Comparison of ENCODE assay signal across 1 cellular context in the genomic region with DNA sequence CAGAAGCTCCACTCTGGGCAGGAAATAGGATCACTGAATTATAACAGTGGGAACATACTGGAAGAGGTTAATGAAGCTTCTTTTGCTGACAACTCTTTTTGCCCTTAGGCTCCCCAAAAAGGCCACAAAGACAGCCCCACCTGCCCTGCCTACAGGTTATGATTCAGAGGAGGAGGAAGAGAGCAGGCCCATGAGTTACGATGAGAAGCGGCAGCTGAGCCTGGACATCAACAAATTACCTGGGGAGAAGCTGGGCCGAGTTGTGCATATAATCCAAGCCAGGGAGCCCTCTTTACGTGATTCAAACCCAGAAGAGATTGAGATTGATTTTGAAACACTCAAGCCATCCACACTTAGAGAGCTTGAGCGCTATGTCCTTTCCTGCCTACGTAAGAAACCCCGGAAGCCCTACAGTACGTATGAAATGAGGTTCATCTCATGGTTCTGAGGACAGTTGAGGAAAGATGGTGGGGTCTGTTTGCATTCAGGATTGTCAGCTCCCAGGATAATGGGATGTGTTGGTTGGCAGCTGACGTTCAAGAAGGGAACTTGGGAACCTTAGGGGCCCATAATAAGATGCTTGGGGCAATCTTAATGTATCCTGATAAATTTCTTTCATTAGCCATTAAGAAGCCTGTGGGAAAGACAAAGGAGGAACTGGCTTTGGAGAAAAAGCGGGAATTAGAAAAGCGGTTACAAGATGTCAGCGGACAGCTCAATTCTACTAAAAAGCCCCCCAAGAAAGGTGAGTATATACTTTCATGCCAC.
TF ChIP-seq lines count a peak whose summit lies in the region.

No MANE protein-coding gene starts in this region.

TF ChIP-seq in GM23338, 12 proteins besides CTCF, POLR2A, EP300 and RAD21:
- TF ChIP-seq EZH2phosphoT487 (IDR thresholded peaks at IDR 0.05; ENCODE audit: unreplicated experiment) (no peak), ZNF114 (CRISPR knock-in tag; IDR thresholded peaks at IDR 0.05) (no peak), JUNB (IDR thresholded peaks at IDR 0.05; ENCODE audit: unreplicated experiment) (no peak), ZNF331 (CRISPR knock-in tag; IDR thresholded peaks at IDR 0.05; ENCODE audit: low read depth) (no peak), NANOG (IDR thresholded peaks at IDR 0.05; ENCODE audit: borderline replicate concordance) (no peak), ZNF462 (CRISPR knock-in tag; IDR thresholded peaks at IDR 0.05) (no peak), EZH2 (IDR thresholded peaks at IDR 0.05; ENCODE audit: low read depth, unreplicated experiment) (no peak), CREB1 (CRISPR knock-in tag; IDR thresholded peaks at IDR 0.05; ENCODE audit: low read depth) (no peak), POLR2AphosphoS5 (IDR thresholded peaks at IDR 0.05; ENCODE audit: low read depth) (no peak), STAT1 (IDR thresholded peaks at IDR 0.05; ENCODE audit: unreplicated experiment) (no peak), ETS1 (IDR thresholded peaks at IDR 0.05) (no peak)
- TF ChIP-seq, protein P1, sequence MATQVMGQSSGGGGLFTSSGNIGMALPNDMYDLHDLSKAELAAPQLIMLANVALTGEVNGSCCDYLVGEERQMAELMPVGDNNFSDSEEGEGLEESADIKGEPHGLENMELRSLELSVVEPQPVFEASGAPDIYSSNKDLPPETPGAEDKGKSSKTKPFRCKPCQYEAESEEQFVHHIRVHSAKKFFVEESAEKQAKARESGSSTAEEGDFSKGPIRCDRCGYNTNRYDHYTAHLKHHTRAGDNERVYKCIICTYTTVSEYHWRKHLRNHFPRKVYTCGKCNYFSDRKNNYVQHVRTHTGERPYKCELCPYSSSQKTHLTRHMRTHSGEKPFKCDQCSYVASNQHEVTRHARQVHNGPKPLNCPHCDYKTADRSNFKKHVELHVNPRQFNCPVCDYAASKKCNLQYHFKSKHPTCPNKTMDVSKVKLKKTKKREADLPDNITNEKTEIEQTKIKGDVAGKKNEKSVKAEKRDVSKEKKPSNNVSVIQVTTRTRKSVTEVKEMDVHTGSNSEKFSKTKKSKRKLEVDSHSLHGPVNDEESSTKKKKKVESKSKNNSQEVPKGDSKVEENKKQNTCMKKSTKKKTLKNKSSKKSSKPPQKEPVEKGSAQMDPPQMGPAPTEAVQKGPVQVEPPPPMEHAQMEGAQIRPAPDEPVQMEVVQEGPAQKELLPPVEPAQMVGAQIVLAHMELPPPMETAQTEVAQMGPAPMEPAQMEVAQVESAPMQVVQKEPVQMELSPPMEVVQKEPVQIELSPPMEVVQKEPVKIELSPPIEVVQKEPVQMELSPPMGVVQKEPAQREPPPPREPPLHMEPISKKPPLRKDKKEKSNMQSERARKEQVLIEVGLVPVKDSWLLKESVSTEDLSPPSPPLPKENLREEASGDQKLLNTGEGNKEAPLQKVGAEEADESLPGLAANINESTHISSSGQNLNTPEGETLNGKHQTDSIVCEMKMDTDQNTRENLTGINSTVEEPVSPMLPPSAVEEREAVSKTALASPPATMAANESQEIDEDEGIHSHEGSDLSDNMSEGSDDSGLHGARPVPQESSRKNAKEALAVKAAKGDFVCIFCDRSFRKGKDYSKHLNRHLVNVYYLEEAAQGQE (IDR thresholded peaks at IDR 0.05; ENCODE audit: unreplicated experiment), result no peak
